ENCODE assay signal across 8 cellular contexts in the genomic region with DNA sequence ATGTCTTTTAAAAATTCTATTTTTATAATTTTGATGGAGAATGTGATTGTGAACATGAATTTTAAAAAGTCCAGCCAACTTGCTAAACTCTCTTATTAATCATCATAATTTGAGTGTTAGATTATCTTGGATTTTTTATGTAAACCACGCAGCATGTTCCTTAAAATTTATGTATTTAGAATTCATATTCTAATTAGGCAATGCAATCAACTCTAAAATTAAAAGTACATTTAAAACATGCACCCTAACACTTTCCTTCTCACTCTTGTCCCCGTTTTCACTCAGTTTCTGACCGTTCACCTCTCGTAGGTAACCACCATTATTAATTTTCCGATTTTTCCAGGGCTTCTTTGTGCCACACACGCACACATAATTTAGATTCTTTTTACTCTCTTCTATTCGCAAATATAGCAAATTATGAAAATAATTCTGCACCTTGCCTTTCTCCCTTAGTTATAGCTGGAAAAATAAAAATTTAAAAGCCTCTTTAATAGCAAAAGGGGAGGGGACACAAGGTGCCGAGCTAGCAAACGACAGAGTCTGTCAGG.
DNase-seq lines count a peak whose midpoint lies in the region; ATAC-seq and TF ChIP-seq lines count a peak whose summit lies in the region.

No MANE protein-coding gene starts in this region.

- H3K27ac Mint-ChIP-seq in nephron, result peak overlapping the region; percentile 94 to 98 (median 96)

- TF ChIP-seq CTCF in HL-60 (IDR thresholded peaks at IDR 0.05; ENCODE audit: insufficient read depth, low read length) (no peak), coronary artery (IDR thresholded peaks at IDR 0.05) (no peak), nephron (IDR thresholded peaks at IDR 0.05; ENCODE audit: unreplicated experiment in 3 of 3) (no peak)

- H3K9me3 Mint-ChIP-seq in nephron, result no peaks in the 10 kb centered on the region

- H3K4me3 ChIP-seq in GM08714 (ENCODE audit: low read length) (peak overlapping the region; percentile 68), HL-60 (replicated peaks; ENCODE audit: insufficient read depth, low read length) (peak overlapping the region; percentile 57), coronary artery (peak overlapping the region; percentile 78)

- H3K27ac ChIP-seq in HL-60 (replicated peaks) (peak overlapping the region; percentile 80), coronary artery (peak overlapping the region in 1 of 2 donors; percentile 81)

- no peak for DNase-seq in HL-60 (ENCODE audit: low read depth in 1 of 2, low spot score in 1 of 2)
- DNase-seq in coronary artery (ENCODE audit: low spot score), result no peak
- no peak for DNase-seq in NOMO-1 (lab: John Stamatoyannopoulos, UW; ENCODE audit: unreplicated experiment in 2 of 2)
- DNase-seq in NCI-H2081 treated with DMSO at 0.1 percent for 48 hours (lab: John Stamatoyannopoulos, UW), result no peak
- DNase-seq in ACHN, result no peak

- H3K27me3 Mint-ChIP-seq in nephron (ENCODE audit: low read depth), result peaks cover 13% of the 10 kb centered on the region

- in situ Hi-C loops in ACHN (cut with HindIII; ENCODE audit: low pct_ligation_motif_present, low pct_unique_long_range_greater_than_20kb, low sequenced_read_pairs), result no loop called here

- H3K4me1 Mint-ChIP-seq in nephron, result peaks cover 41% of the 10 kb centered on the region

- no peaks in the 10 kb centered on the region for H3K27me3 ChIP-seq in HL-60 (ENCODE audit: insufficient read depth, poor library complexity, severe bottlenecking)

- peak overlapping the region; percentile 98 to 99 (median 98) for H3K4me3 Mint-ChIP-seq in nephron

- peaks cover 15% of the 10 kb centered on the region for H3K36me3 Mint-ChIP-seq in nephron (ENCODE audit: low read depth)

- ATAC-seq in GM18519 (IDR thresholded peaks at IDR 0.05; ENCODE audit: low FRiP score, unreplicated experiment), result no peak
